In genomic region chr1:36172983-36173382, GRCh38 we compare ENCODE assay signal across 14 cellular contexts. TPM values are rescaled to one million over a fixed set of nuclear protein-coding genes. Genes with fewer than 3 reads are reported as not detected.
DNase-seq lines count a peak whose midpoint lies in the region; ATAC-seq and TF ChIP-seq lines count a peak whose summit lies in the region.
"Had no signal": no experiment of that assay in that cellular context is flagged by ENCODE, and none has a peak within 500 bp of the region (broad histone marks: within the 10 kb centered on the region; RNA-seq: fewer than 3 reads in every experiment).

No MANE protein-coding gene starts in this region.

- POLR2A ChIA-PET in naive thymus-derived CD8-positive, alpha-beta T cell (lab: Charles Lee), result interaction anchor here (1.5 to 2.7 kb wide), 2 partner anchors 10 to 12 kb away, joined by 4 to 14 read pairs; no protein-coding TSS in a partner anchor

- TF ChIP-seq CTCF in cardiac fibroblast (IDR thresholded peaks at IDR 0.05; ENCODE audit: low read depth, low read length), result no peak
- no peak for TF ChIP-seq CTCF in upper lobe of left lung (IDR thresholded peaks at IDR 0.05)

- H3K27me3 ChIP-seq in upper lobe of left lung, result no peaks in the 10 kb centered on the region

- H3K4me1 Mint-ChIP-seq in naive thymus-derived CD8-positive, alpha-beta T cell, result peaks cover 11 to 37% (median 22%) of the 10 kb centered on the region in 4 donors

- no peak for ATAC-seq in naive thymus-derived CD8-positive, alpha-beta T cell
- no peak for ATAC-seq in upper lobe of left lung (ENCODE audit: low FRiP score in 2 of 2)
- no peak for ATAC-seq in HG03025 (IDR thresholded peaks at IDR 0.05; ENCODE audit: low FRiP score, unreplicated experiment)
- ATAC-seq: Panc1 had no signal

- peaks cover 0 to 82% (median 14%) of the 10 kb centered on the region in 3 donors for H3K36me3 Mint-ChIP-seq in naive thymus-derived CD8-positive, alpha-beta T cell

- peaks cover 52 to 91% (median 72%) of the 10 kb centered on the region in 4 donors for H3K36me3 ChIP-seq in upper lobe of left lung

- H3K9me3 ChIP-seq in upper lobe of left lung, result no peaks in the 10 kb centered on the region

- no peaks in the 10 kb centered on the region for H3K9me3 Mint-ChIP-seq in naive thymus-derived CD8-positive, alpha-beta T cell

- DNase-seq in AG08395 (ENCODE audit: low spot score) (peak; percentile 71), HT1080 (ENCODE audit: low read depth) (peak; percentile 95), cardiac fibroblast (ENCODE audit: low read depth in 2 of 2) (peak; percentile 60 to 93), upper lobe of left lung (no peak), NCI-H748 (lab: John Stamatoyannopoulos, UW; ENCODE audit: unreplicated experiment) (no peak), pons (ENCODE audit: low spot score) (no peak)
- no peak for DNase-seq in naive thymus-derived CD8-positive, alpha-beta T cell
- DNase-seq: amygdala; DMS 273 treated with DMSO at 0.1 percent for 48 hours; NCI-H1436; stimulated activated CD4-positive, alpha-beta T cell treated with anti-CD3 and anti-CD28 coated beads, Interleukin-4, amount 100 ng/mL, for 1 hour; trophoblast cell had no signal

- no peak overlapping the region for H3K27ac ChIP-seq in upper lobe of left lung

- no peak for TF ChIP-seq POLR2A in upper lobe of left lung (IDR thresholded peaks at IDR 0.05)

- H3K4me3 ChIP-seq in cardiac fibroblast (replicated peaks in 1 of 2; ENCODE audit: low read depth in 2 of 2, low read length in 2 of 2) (no peak overlapping the region), upper lobe of left lung (no peak overlapping the region)

- WGBS in upper lobe of left lung, 2 donors, result 90 to 92% methylated on average over 2 of the region's 2 CpGs

- no peak for TF ChIP-seq EP300 in upper lobe of left lung (IDR thresholded peaks at IDR 0.05)

- H3K27me3 Mint-ChIP-seq in naive thymus-derived CD8-positive, alpha-beta T cell, result no peaks in the 10 kb centered on the region

- H3K4me3 Mint-ChIP-seq in naive thymus-derived CD8-positive, alpha-beta T cell, result no peak overlapping the region

- peak overlapping the region in 6 of 10 donors; percentile 20 to 75 (median 46) for H3K27ac Mint-ChIP-seq in naive thymus-derived CD8-positive, alpha-beta T cell

- peaks cover 0 to 30% (median 10%) of the 10 kb centered on the region in 4 donors for H3K4me1 ChIP-seq in upper lobe of left lung

RNA-seq across cellular contexts. Expression of gene MAP7D1, which starts 17.0 kb away (rescaled TPM):
- total RNA-seq in HT1080 (2014; rRNA removed; shearing (Covaris generic)), result 200 and 234 TPM in 2 replicates
- 173 and 193 TPM in 2 replicates for polyA plus RNA-seq in HT1080 (2015; cell fraction: cytosol; rRNA removed)
- 131 and 147 TPM in 2 replicates for polyA plus RNA-seq in HT1080 (2015; cell fraction: nucleus; rRNA removed)
- 100 to 1,000 TPM; 266 to 275 TPM for total RNA-seq in naive thymus-derived CD8-positive, alpha-beta T cell
- 10 to 100 TPM; 13.3 to 67.1 (median 20.1) TPM for polyA plus RNA-seq in naive thymus-derived CD8-positive, alpha-beta T cell
- total RNA-seq in upper lobe of left lung, result 100 to 1,000 TPM; 129 to 290 (median 153) TPM

RNA-seq across cellular contexts. Expression of gene TRAPPC3, which starts 23.7 kb away (rescaled TPM):
- 97.2 and 112 TPM in 2 replicates for total RNA-seq in HT1080 (2014; rRNA removed; shearing (Covaris generic))
- polyA plus RNA-seq in HT1080 (2015; cell fraction: cytosol; rRNA removed), result 141 and 145 TPM in 2 replicates
- polyA plus RNA-seq in HT1080 (2015; cell fraction: nucleus; rRNA removed), result 75.1 and 98.2 TPM in 2 replicates
- total RNA-seq in naive thymus-derived CD8-positive, alpha-beta T cell, result 10 to 100 TPM; 44.6 to 53.7 TPM
- polyA plus RNA-seq in naive thymus-derived CD8-positive, alpha-beta T cell, result 100 to 1,000 TPM in 2 of 3 donors, 10 to 100 TPM in 1; 99.9 to 115 (median 110) TPM
- 100 to 1,000 TPM in 2 of 6 donors, 10 to 100 TPM in 4; 65.8 to 120 (median 75.5) TPM for total RNA-seq in upper lobe of left lung

RNA-seq across cellular contexts. Expression of gene COL8A2, which starts 48.0 kb away (rescaled TPM):
- 1.2 and 1.5 TPM in 2 replicates for total RNA-seq in HT1080 (2014; rRNA removed; shearing (Covaris generic))
- 1.1 TPM in 2 replicates for polyA plus RNA-seq in HT1080 (2015; cell fraction: cytosol; rRNA removed)
- polyA plus RNA-seq in HT1080 (2015; cell fraction: nucleus; rRNA removed), result 2.8 and 2.9 TPM in 2 replicates
- total RNA-seq in naive thymus-derived CD8-positive, alpha-beta T cell, result under 1 TPM; 0.22 to 0.31 TPM
- under 1 TPM; 0.07 to 0.22 (median 0.15) TPM for polyA plus RNA-seq in naive thymus-derived CD8-positive, alpha-beta T cell
- total RNA-seq in upper lobe of left lung, result 10 to 100 TPM in 3 of 6 donors, 1 to 10 TPM in 3; 2.5 to 20.8 (median 11.4) TPM

RNA-seq across cellular contexts. Expression of gene THRAP3, which starts 51.3 kb away (rescaled TPM):
- total RNA-seq in HT1080 (2014; rRNA removed; shearing (Covaris generic)), result 92.0 and 93.0 TPM in 2 replicates
- polyA plus RNA-seq in HT1080 (2015; cell fraction: cytosol; rRNA removed), result 65.5 and 72.6 TPM in 2 replicates
- polyA plus RNA-seq in HT1080 (2015; cell fraction: nucleus; rRNA removed), result 202 and 209 TPM in 2 replicates
- 100 to 1,000 TPM; 123 to 131 TPM for total RNA-seq in naive thymus-derived CD8-positive, alpha-beta T cell
- polyA plus RNA-seq in naive thymus-derived CD8-positive, alpha-beta T cell, result 100 to 1,000 TPM in 1 of 3 donors, 10 to 100 TPM in 2; 87.6 to 106 (median 97.8) TPM
- total RNA-seq in upper lobe of left lung, result 10 to 100 TPM; 55.0 to 91.1 (median 84.0) TPM

Comparison
In these comparisons a context has a peak if more than half of its experiments do, and no peak if none do; other contexts are left out.
1. DNase-seq: peak in AG08395 (single experiment), HT1080 (single experiment) and cardiac fibroblast (2 of 2); none in naive thymus-derived CD8-positive, alpha-beta T cell (0 of 10), upper lobe of left lung (0 of 2), NCI-H748 (single experiment) and pons (single experiment).